In genomic region chr22:22798232-22798616, GRCh38 we compare ENCODE assay signal across 1 cellular context.
TF ChIP-seq lines count a peak whose summit lies in the region.

No MANE protein-coding gene starts in this region.

TF ChIP-seq in K562, 482 proteins besides CTCF, POLR2A, EP300 and RAD21 (continued from another document):
- TF ChIP-seq, protein P1, sequence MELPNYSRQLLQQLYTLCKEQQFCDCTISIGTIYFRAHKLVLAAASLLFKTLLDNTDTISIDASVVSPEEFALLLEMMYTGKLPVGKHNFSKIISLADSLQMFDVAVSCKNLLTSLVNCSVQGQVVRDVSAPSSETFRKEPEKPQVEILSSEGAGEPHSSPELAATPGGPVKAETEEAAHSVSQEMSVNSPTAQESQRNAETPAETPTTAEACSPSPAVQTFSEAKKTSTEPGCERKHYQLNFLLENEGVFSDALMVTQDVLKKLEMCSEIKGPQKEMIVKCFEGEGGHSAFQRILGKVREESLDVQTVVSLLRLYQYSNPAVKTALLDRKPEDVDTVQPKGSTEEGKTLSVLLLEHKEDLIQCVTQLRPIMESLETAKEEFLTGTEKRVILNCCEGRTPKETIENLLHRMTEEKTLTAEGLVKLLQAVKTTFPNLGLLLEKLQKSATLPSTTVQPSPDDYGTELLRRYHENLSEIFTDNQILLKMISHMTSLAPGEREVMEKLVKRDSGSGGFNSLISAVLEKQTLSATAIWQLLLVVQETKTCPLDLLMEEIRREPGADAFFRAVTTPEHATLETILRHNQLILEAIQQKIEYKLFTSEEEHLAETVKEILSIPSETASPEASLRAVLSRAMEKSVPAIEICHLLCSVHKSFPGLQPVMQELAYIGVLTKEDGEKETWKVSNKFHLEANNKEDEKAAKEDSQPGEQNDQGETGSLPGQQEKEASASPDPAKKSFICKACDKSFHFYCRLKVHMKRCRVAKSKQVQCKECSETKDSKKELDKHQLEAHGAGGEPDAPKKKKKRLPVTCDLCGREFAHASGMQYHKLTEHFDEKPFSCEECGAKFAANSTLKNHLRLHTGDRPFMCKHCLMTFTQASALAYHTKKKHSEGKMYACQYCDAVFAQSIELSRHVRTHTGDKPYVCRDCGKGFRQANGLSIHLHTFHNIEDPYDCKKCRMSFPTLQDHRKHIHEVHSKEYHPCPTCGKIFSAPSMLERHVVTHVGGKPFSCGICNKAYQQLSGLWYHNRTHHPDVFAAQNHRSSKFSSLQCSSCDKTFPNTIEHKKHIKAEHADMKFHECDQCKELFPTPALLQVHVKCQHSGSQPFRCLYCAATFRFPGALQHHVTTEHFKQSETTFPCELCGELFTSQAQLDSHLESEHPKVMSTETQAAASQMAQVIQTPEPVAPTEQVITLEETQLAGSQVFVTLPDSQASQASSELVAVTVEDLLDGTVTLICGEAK (IDR thresholded peaks at IDR 0.05): no peak
- TF ChIP-seq, protein P1 (CRISPR knock-in tag; IDR thresholded peaks at IDR 0.05): 0 out of 2 replicates have a peak, but pooled peaks have one; percentile 6
- TF ChIP-seq SFPQ (IDR thresholded peaks at IDR 0.05; ENCODE audit: low read depth, low read length) (no peak), NR4A1 (CRISPR knock-in tag; IDR thresholded peaks at IDR 0.05) (no peak), NR4A1 (tag; IDR thresholded peaks at IDR 0.05) (no peak), NR0B1 (IDR thresholded peaks at IDR 0.05; ENCODE audit: partially characterized antibody) (no peak), MCM3 (IDR thresholded peaks at IDR 0.05) (no peak), BCOR (IDR thresholded peaks at IDR 0.05) (no peak), ZNF316 (IDR thresholded peaks at IDR 0.05) (no peak)
TF ChIP-seq in K562: peak in this region for 2.
